ENCODE assay signal across 22 cellular contexts in genomic region chr5:124996023-124996763, GRCh38.
DNase-seq lines count a peak whose midpoint lies in the region; ATAC-seq, FAIRE-seq and TF ChIP-seq lines count a peak whose summit lies in the region.
"Had no signal": no experiment of that assay in that cellular context is flagged by ENCODE, and none has a peak within 500 bp of the region (broad histone marks: within the 10 kb centered on the region; RNA-seq: fewer than 3 reads in every experiment).

No MANE protein-coding gene starts in this region.

- H3K4me3 ChIP-seq in AG10803 (ENCODE audit: low read length) = no peak overlapping the region
- no peak overlapping the region for H3K4me3 ChIP-seq in HUES6 (ENCODE audit: low read depth, low read length)
- no peak overlapping the region for H3K4me3 ChIP-seq in brain microvascular endothelial cell (ENCODE audit: low read depth, low read length)
- H3K4me3 ChIP-seq in iPS-18a (ENCODE audit: low read length) = peak overlapping the region; percentile 21
- no peak overlapping the region for H3K4me3 ChIP-seq in pancreas
- H3K4me3 ChIP-seq: heart right ventricle, K562, prostate gland, SJCRH30 had no signal

- H3K9me3 ChIP-seq in HUES6 (ENCODE audit: control insufficient read depth, insufficient read depth, low read depth, low read length) (no peaks in the 10 kb centered on the region), iPS-18a (ENCODE audit: control insufficient read depth, low read depth, low read length) (no peaks in the 10 kb centered on the region), pancreas (no peaks in the 10 kb centered on the region)
- H3K9me3 ChIP-seq: heart right ventricle, prostate gland, SJCRH30 had no signal

- intact Hi-C loops in pancreas (cut with DNase I) = no loop called here

- no peaks in the 10 kb centered on the region for H3K36me3 ChIP-seq in HUES6 (ENCODE audit: control insufficient read depth, insufficient read depth, low read length)
- no peaks in the 10 kb centered on the region for H3K36me3 ChIP-seq in brain microvascular endothelial cell (replicated peaks)
- H3K36me3 ChIP-seq in iPS-18a (ENCODE audit: control insufficient read depth, low read depth, low read length) = no peaks in the 10 kb centered on the region
- H3K36me3 ChIP-seq in pancreas = no peaks in the 10 kb centered on the region
- H3K36me3 ChIP-seq: heart right ventricle, prostate gland, SJCRH30 had no signal

- no peak for FAIRE-seq in pancreas (lab: Jason Lieb, UNC)
- FAIRE-seq: K562 had no signal

- H3K27ac ChIP-seq in HUES6 (ENCODE audit: low read depth, low read length) = peak overlapping the region; percentile 83
- H3K27ac ChIP-seq in brain microvascular endothelial cell = peak overlapping the region; percentile 78
- H3K27ac ChIP-seq in iPS-18a (ENCODE audit: low read length) = peak overlapping the region; percentile 39
- no peak overlapping the region for H3K27ac ChIP-seq in pancreas
- H3K27ac ChIP-seq: heart right ventricle, prostate gland, SJCRH30 had no signal

- H3K27me3 ChIP-seq in HUES6 (ENCODE audit: control insufficient read depth, insufficient read depth, low read length) = no peaks in the 10 kb centered on the region
- H3K27me3 ChIP-seq in brain microvascular endothelial cell (replicated peaks) = no peaks in the 10 kb centered on the region
- no peaks in the 10 kb centered on the region for H3K27me3 ChIP-seq in iPS-18a (ENCODE audit: control insufficient read depth, insufficient read depth, low read length)
- H3K27me3 ChIP-seq in pancreas = no peaks in the 10 kb centered on the region
- H3K27me3 ChIP-seq: heart right ventricle, SJCRH30 had no signal

- H3K4me1 Mint-ChIP-seq in activated T-helper 17 cell treated with anti-CD3 and anti-CD28 coated beads, Interleukin-2, amount 50 U/mL, for 72 hours = no peaks in the 10 kb centered on the region
- H3K4me1 Mint-ChIP-seq: activated CD4-positive, alpha-beta T cell treated with anti-CD3 and anti-CD28 coated beads, Interleukin-2, amount 10 ng/mL, durations not matched to agents 24 days and 14 days; activated naive CD8-positive, alpha-beta T cell treated with anti-CD3 and anti-CD28 coated beads, Interleukin-2, amount 50 U/mL, for 24 hours had no signal

- WGBS in pancreas, 2 donors = 89 to 92% methylated on average over 4 of the region's 4 CpGs

- no peaks in the 10 kb centered on the region for H3K36me3 Mint-ChIP-seq in activated T-helper 17 cell treated with anti-CD3 and anti-CD28 coated beads, Interleukin-2, amount 50 U/mL, for 72 hours (ENCODE audit: low read depth)
- H3K36me3 Mint-ChIP-seq: CD8-positive, alpha-beta T cell had no signal

- DNase-seq in AG10803 (ENCODE audit: low read depth) (peak; percentile 21), brain microvascular endothelial cell (peak; percentile 6), pancreas (no peak), NCI-H1417 treated with DMSO at 0.1 percent for 48 hours (lab: John Stamatoyannopoulos, UW) (no peak)
- no peak for DNase-seq in activated CD4-positive, alpha-beta T cell treated with anti-CD3 and anti-CD28 coated beads, Interleukin-2, amount 50 U/mL, for 48 hours
- DNase-seq: ACHN; activated CD4-positive, alpha-beta T cell treated with anti-CD3 and anti-CD28 coated beads, Interleukin-2, amount 10 ng/mL, durations not matched to agents 24 days and 14 days; activated naive CD8-positive, alpha-beta T cell treated with anti-CD3 and anti-CD28 coated beads, Interleukin-2, amount 50 U/mL, for 24 hours; activated T-cell treated with anti-CD3 and anti-CD28 coated beads, Interleukin-2, amount 50 U/mL, for 1 hour; CD8-positive, alpha-beta T cell; heart right ventricle; left colon; NCI-H1105 treated with DMSO at 0.1 percent for 48 hours; NK-92 treated with Interleukin-12 subunit alpha and Interleukin-12 subunit beta, amount 100 ng/mL, for 24 hours; SJCRH30; stimulated activated naive CD4-positive, alpha-beta T cell treated with Interleukin-2 at 50 U/mL for 16 hours; T1000 had no signal

- H3K9ac ChIP-seq in HUES6 (ENCODE audit: low read length) (no peak overlapping the region), iPS-18a (ENCODE audit: low read length) (no peak overlapping the region)

- in situ Hi-C loops in brain microvascular endothelial cell (cut with HindIII; ENCODE audit: low pct_ligation_motif_present, low sequenced_read_pairs) = no loop called here

- peaks cover 7% of the 10 kb centered on the region for H3K9me3 Mint-ChIP-seq in activated T-helper 17 cell treated with anti-CD3 and anti-CD28 coated beads, Interleukin-2, amount 50 U/mL, for 72 hours
- H3K9me3 Mint-ChIP-seq: activated CD4-positive, alpha-beta T cell treated with anti-CD3 and anti-CD28 coated beads, Interleukin-2, amount 10 ng/mL, durations not matched to agents 24 days and 14 days; activated naive CD8-positive, alpha-beta T cell treated with anti-CD3 and anti-CD28 coated beads, Interleukin-2, amount 50 U/mL, for 24 hours; CD8-positive, alpha-beta T cell had no signal

- H3K27me3 Mint-ChIP-seq in activated T-helper 17 cell treated with anti-CD3 and anti-CD28 coated beads, Interleukin-2, amount 50 U/mL, for 72 hours = no peaks in the 10 kb centered on the region
- H3K27me3 Mint-ChIP-seq: activated CD4-positive, alpha-beta T cell treated with anti-CD3 and anti-CD28 coated beads, Interleukin-2, amount 10 ng/mL, durations not matched to agents 24 days and 14 days; activated naive CD8-positive, alpha-beta T cell treated with anti-CD3 and anti-CD28 coated beads, Interleukin-2, amount 50 U/mL, for 24 hours had no signal

- H3K27ac Mint-ChIP-seq in activated T-helper 17 cell treated with anti-CD3 and anti-CD28 coated beads, Interleukin-2, amount 50 U/mL, for 72 hours = no peak overlapping the region
- H3K27ac Mint-ChIP-seq: activated CD4-positive, alpha-beta T cell treated with anti-CD3 and anti-CD28 coated beads, Interleukin-2, amount 10 ng/mL, durations not matched to agents 24 days and 14 days; activated naive CD8-positive, alpha-beta T cell treated with anti-CD3 and anti-CD28 coated beads, Interleukin-2, amount 50 U/mL, for 24 hours; CD8-positive, alpha-beta T cell had no signal

- no peak overlapping the region for H3K4me3 Mint-ChIP-seq in activated T-helper 17 cell treated with anti-CD3 and anti-CD28 coated beads, Interleukin-2, amount 50 U/mL, for 72 hours
- H3K4me3 Mint-ChIP-seq: activated CD4-positive, alpha-beta T cell treated with anti-CD3 and anti-CD28 coated beads, Interleukin-2, amount 10 ng/mL, durations not matched to agents 24 days and 14 days; activated naive CD8-positive, alpha-beta T cell treated with anti-CD3 and anti-CD28 coated beads, Interleukin-2, amount 50 U/mL, for 24 hours; CD8-positive, alpha-beta T cell had no signal

- no peak for ATAC-seq in pancreas
- ATAC-seq in activated T-helper 17 cell treated with anti-CD3 and anti-CD28 coated beads, Interleukin-2, amount 50 U/mL, for 72 hours (replicated peaks) = no peak
- ATAC-seq: activated naive CD8-positive, alpha-beta T cell treated with anti-CD3 and anti-CD28 coated beads, Interleukin-2, amount 50 U/mL, for 24 hours; CD8-positive, alpha-beta T cell; heart right ventricle; K562; left colon had no signal

- H3K4me1 ChIP-seq in HUES6 (ENCODE audit: control insufficient read depth, insufficient read depth, low read length) = peaks cover 31% of the 10 kb centered on the region
- peaks cover 34% of the 10 kb centered on the region for H3K4me1 ChIP-seq in iPS-18a (ENCODE audit: control insufficient read depth, low read depth, low read length)
- H3K4me1 ChIP-seq in pancreas = no peaks in the 10 kb centered on the region
- H3K4me1 ChIP-seq: heart right ventricle, prostate gland had no signal

- TF ChIP-seq CTCF in AG10803 (conservative IDR thresholded peaks at IDR 0.05; ENCODE audit: low read length) (no peak), brain microvascular endothelial cell (IDR thresholded peaks at IDR 0.05; ENCODE audit: low read depth, low read length, missing control alignments) (no peak), pancreas (IDR thresholded peaks at IDR 0.05) (no peak)

Comparison
In these comparisons a context has a peak if more than half of its experiments do, and no peak if none do; other contexts are left out.
1. DNase-seq: peak in AG10803 (single experiment) and brain microvascular endothelial cell (single experiment); none in pancreas (0 of 6), activated CD4-positive, alpha-beta T cell treated with anti-CD3 and anti-CD28 coated beads, Interleukin-2, amount 50 U/mL, for 48 hours (0 of 2) and NCI-H1417 treated with DMSO at 0.1 percent for 48 hours (single experiment).
2. H3K27ac ChIP-seq: peak in HUES6 (single experiment), brain microvascular endothelial cell (single experiment) and iPS-18a (single experiment); none in pancreas (0 of 4).